In the genomic region with DNA sequence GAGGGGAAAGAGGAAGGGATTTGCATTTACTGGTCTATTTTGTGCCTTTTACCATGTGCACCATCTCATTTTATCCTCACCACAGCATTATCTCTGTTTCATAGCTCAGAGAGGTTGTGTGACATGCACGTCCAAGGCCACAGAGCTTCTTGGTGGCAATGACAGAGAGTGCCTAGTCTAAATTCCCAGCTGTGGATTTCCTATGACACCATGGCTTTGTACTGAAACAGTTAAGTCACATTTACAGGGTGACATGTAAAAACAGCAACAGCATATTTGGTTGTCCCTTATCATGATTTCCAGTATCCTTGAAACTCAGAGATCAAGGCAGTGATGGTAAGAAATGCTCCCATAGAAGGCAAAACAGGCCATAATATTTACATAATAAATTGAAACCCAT, we compare ENCODE assay signal across 15 cellular contexts.
DNase-seq lines count a peak whose midpoint lies in the region; ATAC-seq, FAIRE-seq and TF ChIP-seq lines count a peak whose summit lies in the region.
"Had no signal": no experiment of that assay in that cellular context is flagged by ENCODE, and none has a peak within 500 bp of the region (broad histone marks: within the 10 kb centered on the region; RNA-seq: fewer than 3 reads in every experiment).

No MANE protein-coding gene starts in this region.

- TF ChIP-seq EP300 in HepG2 (IDR thresholded peaks at IDR 0.05; ENCODE audit: low read depth in 2 of 2, low read length in 2 of 2) (no peak), HepG2 (CRISPR knock-in tag; IDR thresholded peaks at IDR 0.05; ENCODE audit: borderline replicate concordance) (no peak), sigmoid colon (IDR thresholded peaks at IDR 0.05) (no peak)

- H3K4me3 ChIP-seq in heart left ventricle (no peak overlapping the region), HepG2 (replicated peaks in 1 of 3; ENCODE audit: insufficient read depth in 1 of 3, low read depth in 2 of 3, low read length in 3 of 3) (no peak overlapping the region; a peak in 1 of 6 replicates), sigmoid colon (no peak overlapping the region), uterus (no peak overlapping the region)

- H4K20me1 ChIP-seq in HepG2 (ENCODE audit: insufficient read depth, low read length) = no peaks in the 10 kb centered on the region

- FAIRE-seq in HepG2 (lab: Jason Lieb, UNC) = no peak
- FAIRE-seq: GM12891, urothelium cell line had no signal

- WGBS in heart left ventricle, 4 donors = 83 to 89% (median 85%) methylated on average over 1 of the region's 1 CpG
- WGBS in HepG2 (ENCODE audit: low lambda C conversion rate) = 67% methylated on average over 1 of the region's 1 CpG
- WGBS in sigmoid colon, 2 donors = 87 to 94% methylated on average over 1 of the region's 1 CpG

- CTCF ChIA-PET in HepG2 (lab: Yijun Ruan, JAX; ENCODE audit: low intra/inter-chr PET ratio, low total read pairs) = no interaction called here

- no peak for TF ChIP-seq RAD21 in HepG2 (CRISPR knock-in tag; IDR thresholded peaks at IDR 0.05)

- TF ChIP-seq CTCF in heart left ventricle (IDR thresholded peaks at IDR 0.05) (no peak), HepG2 (CRISPR knock-in tag; IDR thresholded peaks at IDR 0.05) (no peak), sigmoid colon (IDR thresholded peaks at IDR 0.05) (no peak), uterus (IDR thresholded peaks at IDR 0.05) (no peak)

- H3K36me3 ChIP-seq in heart left ventricle (no peaks in the 10 kb centered on the region), HepG2 (replicated peaks in 1 of 2; ENCODE audit: control insufficient read depth in 1 of 2, insufficient read depth in 2 of 2, low read length in 2 of 2) (no peaks in the 10 kb centered on the region; a peak in 1 of 5 replicates), sigmoid colon (no peaks in the 10 kb centered on the region), uterus (no peaks in the 10 kb centered on the region)

- no peak overlapping the region for H2AFZ ChIP-seq in HepG2 (ENCODE audit: low read length)

- H3K27ac ChIP-seq in heart left ventricle (peak overlapping the region; percentile 53 to 88 (median 80)), HepG2 (ENCODE audit: extremely low read length, insufficient read depth, low read length) (peak overlapping the region; percentile 39), sigmoid colon (peak overlapping the region; percentile 78 to 99 (median 88)), uterus (peak overlapping the region; percentile 100)

- H3K9me3 ChIP-seq in heart left ventricle (no peaks in the 10 kb centered on the region), HepG2 (ENCODE audit: low read length) (no peaks in the 10 kb centered on the region), sigmoid colon (no peaks in the 10 kb centered on the region), uterus (no peaks in the 10 kb centered on the region)

- intact Hi-C loops in heart left ventricle (cut with DNase I) = loop anchor here in 6 of 10 donors (5.0 to 10.0 kb wide), 3 partner anchors 43 to 113 kb away; no protein-coding TSS in a partner anchor
- intact Hi-C loops in Right ventricle myocardium superior (cut with DNase I) = no loop called here
- intact Hi-C loops in HepG2 (cut with micrococcal nuclease; ENCODE audit: unreplicated experiment) = loop anchor here (5.0 kb wide), 1 partner anchor 73 kb away; no protein-coding TSS in a partner anchor
- intact Hi-C loops in sigmoid colon (cut with DNase I) = loop anchor here (5.0 kb wide), 3 partner anchors 83 to 213 kb away; no protein-coding TSS in a partner anchor
- intact Hi-C loops in uterus (cut with DNase I; ENCODE audit: low total_unique reads) = no loop called here

- in situ Hi-C loops in HepG2 (cut with HindIII; ENCODE audit: extremely low pct_ligation_motif_present, low pct_unique_long_range_greater_than_20kb) = no loop called here

- TF ChIP-seq POLR2A in heart left ventricle (IDR thresholded peaks at IDR 0.05) (no peak), HepG2 (IDR thresholded peaks at IDR 0.05; ENCODE audit: insufficient read depth in 1 of 2, low read depth in 2 of 2, low read length in 2 of 2) (no peak), sigmoid colon (IDR thresholded peaks at IDR 0.05) (no peak), uterus (IDR thresholded peaks at IDR 0.05) (no peak)

- H3K79me2 ChIP-seq in HepG2 (ENCODE audit: insufficient read depth, low read length) = peaks cover 36% of the 10 kb centered on the region

- DNase-seq in heart left ventricle (no peak), Right ventricle myocardium superior (no peak), HepG2 (ENCODE audit: low spot score) (no peak), sigmoid colon (no peak), uterus (no peak), inferior parietal cortex (ENCODE audit: extremely low spot score) (no peak), COLO668 (lab: John Stamatoyannopoulos, UW; ENCODE audit: unreplicated experiment) (no peak)
- DNase-seq: activated CD4-positive, alpha-beta T cell treated with anti-CD3 and anti-CD28 coated beads, Interleukin-2, amount 50 U/mL, for 4 hours; activated T-cell treated with anti-CD3 and anti-CD28 coated beads, Interleukin-2, amount 50 U/mL, for 48 hours; CD8-positive, alpha-beta T cell; NCI-H2107; T1000 had no signal

- peak overlapping the region; percentile 51 for H3K4me2 ChIP-seq in HepG2 (ENCODE audit: low read depth, low read length)

- H3K4me1 ChIP-seq in heart left ventricle (peaks cover 0 to 37% (median 24%) of the 10 kb centered on the region in 12 donors), HepG2 (ENCODE audit: insufficient read depth, low read length) (peaks cover 73% of the 10 kb centered on the region), sigmoid colon (peaks cover 0 to 45% (median 27%) of the 10 kb centered on the region in 4 donors), uterus (peaks cover 0 to 16% of the 10 kb centered on the region in 2 donors)

- no peak overlapping the region for H3K9ac ChIP-seq in HepG2 (ENCODE audit: insufficient read depth, low read depth, low read length)

- BruUV-seq in HepG2 (replicated peaks; lab: Mats Ljungman, UMichigan) = no TSS peak

- H3K27me3 ChIP-seq in heart left ventricle = no peaks in the 10 kb centered on the region
- no peaks in the 10 kb centered on the region for H3K27me3 ChIP-seq in HepG2 (ENCODE audit: control insufficient read depth in 1 of 2, insufficient read depth in 2 of 2, low read length in 2 of 2)
- no peaks in the 10 kb centered on the region for H3K27me3 ChIP-seq in sigmoid colon
- H3K27me3 ChIP-seq in uterus = no peaks in the 10 kb centered on the region

- ATAC-seq in heart left ventricle = no peak
- ATAC-seq in Right ventricle myocardium superior (ENCODE audit: poor library complexity) = no peak
- no peak for ATAC-seq in HepG2
- ATAC-seq in GM18873 (IDR thresholded peaks at IDR 0.05; ENCODE audit: low FRiP score, unreplicated experiment) = no peak
- ATAC-seq: CD8-positive, alpha-beta T cell had no signal

- POLR2A ChIA-PET in HepG2 (lab: Yijun Ruan, JAX) = interaction anchor here (0.7 to 2.3 kb wide), 5 partner anchors 8 to 75 kb away, joined by 3 to 16 read pairs (median 7); no protein-coding TSS in a partner anchor

TF ChIP-seq in HepG2, 621 proteins besides CTCF, POLR2A, EP300 and RAD21:
- TF ChIP-seq SAP130 (CRISPR knock-in tag; IDR thresholded peaks at IDR 0.05; ENCODE audit: low read depth) (0 out of 2 replicates have a peak, but pooled peaks have one; percentile 9), ZBTB7A (CRISPR knock-in tag; IDR thresholded peaks at IDR 0.05) (no peak), HOXD1 (CRISPR knock-in tag; IDR thresholded peaks at IDR 0.05) (no peak), ZNF768 (CRISPR knock-in tag; IDR thresholded peaks at IDR 0.05) (peak; percentile 43; the same call in 1 of the 2 replicates), ZNF652 (CRISPR knock-in tag; IDR thresholded peaks at IDR 0.05; ENCODE audit: borderline replicate concordance, low read depth) (peak; percentile 58; the same call in 1 of the 2 replicates)
TF ChIP-seq in HepG2: peak in this region for 3.

Comparison
In these comparisons a context has a peak if more than half of its experiments do, and no peak if none do; other contexts are left out.
1. intact Hi-C loops: an anchor here in heart left ventricle (5.0 to 10.0 kb wide), HepG2 (5.0 kb wide) and sigmoid colon (5.0 kb wide); none called in Right ventricle myocardium superior and uterus.
2. H3K27ac ChIP-seq: peak in every context shown above with its lines; median percentile 100 in uterus; 88 in sigmoid colon; 80 in heart left ventricle; 39 in HepG2.